ENCODE assay signal across 1 cellular context in the genomic region with DNA sequence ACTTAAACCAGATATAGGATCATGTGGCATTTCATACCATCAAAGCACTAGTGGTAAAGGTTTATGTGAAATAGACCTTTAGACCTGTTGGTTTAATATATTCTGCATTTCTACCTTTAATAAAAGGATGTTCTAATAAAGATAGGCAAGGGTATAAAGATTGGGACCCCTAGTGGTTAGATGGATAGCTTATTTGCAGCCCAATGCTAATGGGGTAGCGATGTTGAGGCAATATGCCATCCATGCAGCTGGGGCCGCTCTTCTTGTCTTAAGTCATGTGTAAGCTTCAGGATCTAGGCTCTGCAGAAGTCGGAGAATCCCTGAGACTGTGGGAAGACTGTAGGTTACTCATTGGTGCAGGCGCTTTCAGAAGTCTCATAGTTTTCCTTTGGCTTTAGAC.
TF ChIP-seq lines count a peak whose summit lies in the region.

No MANE protein-coding gene starts in this region.

TF ChIP-seq in SK-N-SH treated with all-trans-retinoic acid at 6 μM for 48 hours, 23 proteins besides CTCF, POLR2A, EP300 and RAD21 (continued from another document):
- TF ChIP-seq, protein P1, sequence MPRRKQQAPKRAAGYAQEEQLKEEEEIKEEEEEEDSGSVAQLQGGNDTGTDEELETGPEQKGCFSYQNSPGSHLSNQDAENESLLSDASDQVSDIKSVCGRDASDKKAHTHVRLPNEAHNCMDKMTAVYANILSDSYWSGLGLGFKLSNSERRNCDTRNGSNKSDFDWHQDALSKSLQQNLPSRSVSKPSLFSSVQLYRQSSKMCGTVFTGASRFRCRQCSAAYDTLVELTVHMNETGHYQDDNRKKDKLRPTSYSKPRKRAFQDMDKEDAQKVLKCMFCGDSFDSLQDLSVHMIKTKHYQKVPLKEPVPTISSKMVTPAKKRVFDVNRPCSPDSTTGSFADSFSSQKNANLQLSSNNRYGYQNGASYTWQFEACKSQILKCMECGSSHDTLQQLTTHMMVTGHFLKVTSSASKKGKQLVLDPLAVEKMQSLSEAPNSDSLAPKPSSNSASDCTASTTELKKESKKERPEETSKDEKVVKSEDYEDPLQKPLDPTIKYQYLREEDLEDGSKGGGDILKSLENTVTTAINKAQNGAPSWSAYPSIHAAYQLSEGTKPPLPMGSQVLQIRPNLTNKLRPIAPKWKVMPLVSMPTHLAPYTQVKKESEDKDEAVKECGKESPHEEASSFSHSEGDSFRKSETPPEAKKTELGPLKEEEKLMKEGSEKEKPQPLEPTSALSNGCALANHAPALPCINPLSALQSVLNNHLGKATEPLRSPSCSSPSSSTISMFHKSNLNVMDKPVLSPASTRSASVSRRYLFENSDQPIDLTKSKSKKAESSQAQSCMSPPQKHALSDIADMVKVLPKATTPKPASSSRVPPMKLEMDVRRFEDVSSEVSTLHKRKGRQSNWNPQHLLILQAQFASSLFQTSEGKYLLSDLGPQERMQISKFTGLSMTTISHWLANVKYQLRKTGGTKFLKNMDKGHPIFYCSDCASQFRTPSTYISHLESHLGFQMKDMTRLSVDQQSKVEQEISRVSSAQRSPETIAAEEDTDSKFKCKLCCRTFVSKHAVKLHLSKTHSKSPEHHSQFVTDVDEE (CRISPR knock-in tag; IDR thresholded peaks at IDR 0.05) = no peak
- TF ChIP-seq ZNF70 (CRISPR knock-in tag; IDR thresholded peaks at IDR 0.05) (no peak), ISL1 (CRISPR knock-in tag; IDR thresholded peaks at IDR 0.05) (no peak), CSDC2 (CRISPR knock-in tag; IDR thresholded peaks at IDR 0.05) (no peak)
